In the genomic region with DNA sequence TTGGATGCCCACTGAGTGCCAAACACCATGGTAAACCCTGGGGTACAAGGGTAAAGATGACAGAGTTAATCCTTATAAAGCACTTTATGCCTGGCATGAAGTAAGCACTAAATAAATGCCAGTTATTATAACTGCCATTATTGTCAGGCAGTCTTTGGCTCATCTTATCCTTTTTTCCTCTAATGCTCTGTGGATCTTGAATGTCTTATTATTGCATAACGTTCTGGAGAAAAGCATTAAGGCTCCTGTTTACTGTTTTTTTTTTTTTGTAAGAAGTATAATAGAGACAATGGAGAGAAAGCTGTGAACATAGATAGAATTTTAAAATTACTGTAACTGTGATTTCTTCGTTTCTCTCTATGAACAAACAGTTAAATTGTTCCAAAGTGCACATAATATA, we compare ENCODE assay signal across 17 cellular contexts.
"Had no signal": no experiment of that assay in that cellular context is flagged by ENCODE, and none has a peak within 500 bp of the region (broad histone marks: within the 10 kb centered on the region; RNA-seq: fewer than 3 reads in every experiment).

No MANE protein-coding gene starts in this region.

- H3K4me3 ChIP-seq: adrenal gland, sigmoid colon, tibial nerve, uterus had no signal

- H3K27ac ChIP-seq: adrenal gland, coronary artery, tibial nerve, uterus had no signal

- H3K27me3 ChIP-seq: adrenal gland, sigmoid colon, tibial nerve, uterus had no signal

- H3K9me3 ChIP-seq: adrenal gland, uterus had no signal

- H3K36me3 ChIP-seq: adrenal gland, sigmoid colon, tibial nerve, uterus had no signal

- H3K4me1 ChIP-seq: adrenal gland, uterus had no signal

- ATAC-seq: activated CD4-positive, alpha-beta T cell treated with anti-CD3 and anti-CD28 coated beads for 36 hours; activated T-cell treated with anti-CD3 and anti-CD28 coated beads, Interleukin-2, amount 50 U/mL, for 4 hours; left lobe of liver; stimulated activated memory B cell treated with anti-CD40 and anti-IgM and Interleukin-4, amounts not matched to agents 10 μg/mL and 1 μg/mL and 100 μg/mL, for 72 hours had no signal

- DNase-seq: activated CD4-positive, alpha-beta memory T cell treated with anti-CD3 and anti-CD28 coated beads, Interleukin-2, amount 10 ng/mL, durations not matched to agents 7 days and 5 days; activated CD4-positive, alpha-beta T cell treated with anti-CD3 and anti-CD28 coated beads for 36 hours; activated effector memory CD4-positive, alpha-beta T cell treated with Interleukin-2 at 50 U/mL for 16 hours; activated naive CD4-positive, alpha-beta T cell treated with anti-CD3 and anti-CD28 coated beads, Interleukin-2, amount 50 U/mL, for 16 hours; activated T-cell treated with anti-CD3 and anti-CD28 coated beads, Interleukin-2, amount 50 U/mL, for 4 hours; adrenal gland; central memory CD4-positive, alpha-beta T cell; effector CD4-positive, alpha-beta T cell; head of caudate nucleus; islet precursor cell; mesendoderm; sigmoid colon; uterus had no signal
